In the genomic region with DNA sequence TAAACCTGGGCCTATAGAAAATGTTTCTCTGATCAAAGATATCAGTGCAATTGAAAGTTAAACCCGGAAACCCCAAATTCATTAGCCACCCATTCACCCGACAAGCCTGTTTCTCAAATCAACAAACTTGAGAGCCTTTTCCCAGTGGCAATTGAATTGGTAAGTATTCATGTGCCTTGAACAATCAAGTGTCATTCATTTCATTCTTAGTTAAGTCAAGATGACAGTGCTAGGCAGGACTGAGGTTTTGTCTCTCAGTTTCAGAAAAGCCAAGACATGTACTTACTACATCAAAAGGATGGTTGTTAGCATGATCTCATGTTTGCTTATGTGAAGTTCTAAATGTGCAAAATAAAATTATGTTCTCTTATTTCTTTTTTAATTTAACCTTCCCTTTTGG, we compare ENCODE assay signal across 2 cellular contexts.
TF ChIP-seq lines count a peak whose summit lies in the region.

No MANE protein-coding gene starts in this region.

TF ChIP-seq in GM23338, 12 proteins besides CTCF, POLR2A, EP300 and RAD21 (continued from another document):
- TF ChIP-seq ZNF462 (CRISPR knock-in tag; IDR thresholded peaks at IDR 0.05) = no peak
- TF ChIP-seq EZH2 (IDR thresholded peaks at IDR 0.05; ENCODE audit: low read depth, unreplicated experiment) = no peak
- TF ChIP-seq STAT1 (IDR thresholded peaks at IDR 0.05; ENCODE audit: unreplicated experiment) = no peak
- no peak for TF ChIP-seq POLR2AphosphoS5 (IDR thresholded peaks at IDR 0.05; ENCODE audit: low read depth)
- TF ChIP-seq ZNF331 (CRISPR knock-in tag; IDR thresholded peaks at IDR 0.05; ENCODE audit: low read depth) = no peak
- no peak for TF ChIP-seq JUNB (IDR thresholded peaks at IDR 0.05; ENCODE audit: unreplicated experiment)
- TF ChIP-seq, protein P1, sequence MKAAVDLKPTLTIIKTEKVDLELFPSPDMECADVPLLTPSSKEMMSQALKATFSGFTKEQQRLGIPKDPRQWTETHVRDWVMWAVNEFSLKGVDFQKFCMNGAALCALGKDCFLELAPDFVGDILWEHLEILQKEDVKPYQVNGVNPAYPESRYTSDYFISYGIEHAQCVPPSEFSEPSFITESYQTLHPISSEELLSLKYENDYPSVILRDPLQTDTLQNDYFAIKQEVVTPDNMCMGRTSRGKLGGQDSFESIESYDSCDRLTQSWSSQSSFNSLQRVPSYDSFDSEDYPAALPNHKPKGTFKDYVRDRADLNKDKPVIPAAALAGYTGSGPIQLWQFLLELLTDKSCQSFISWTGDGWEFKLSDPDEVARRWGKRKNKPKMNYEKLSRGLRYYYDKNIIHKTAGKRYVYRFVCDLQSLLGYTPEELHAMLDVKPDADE (IDR thresholded peaks at IDR 0.05) = no peak
- TF ChIP-seq CREB1 (CRISPR knock-in tag; IDR thresholded peaks at IDR 0.05; ENCODE audit: low read depth) = no peak
- no peak for TF ChIP-seq REST (IDR thresholded peaks at IDR 0.05; ENCODE audit: unreplicated experiment)
- no peak for TF ChIP-seq EZH2phosphoT487 (IDR thresholded peaks at IDR 0.05; ENCODE audit: unreplicated experiment)

TF ChIP-seq in WTC11, 78 proteins besides CTCF, POLR2A, EP300 and RAD21:
- TF ChIP-seq ZNF532 (CRISPR knock-in tag; IDR thresholded peaks at IDR 0.05; ENCODE audit: borderline replicate concordance) (no peak), ATF1 (CRISPR knock-in tag; IDR thresholded peaks at IDR 0.05) (no peak), ZNF138 (CRISPR knock-in tag; conservative IDR thresholded peaks at IDR 0.05) (no peak), TEAD1 (CRISPR knock-in tag; IDR thresholded peaks at IDR 0.05) (no peak), IRF1 (CRISPR knock-in tag; IDR thresholded peaks at IDR 0.05) (no peak), GABPB1 (CRISPR knock-in tag; IDR thresholded peaks at IDR 0.05) (no peak), SMAD3 (CRISPR knock-in tag; IDR thresholded peaks at IDR 0.05; ENCODE audit: borderline replicate concordance) (no peak), RELA (CRISPR knock-in tag; IDR thresholded peaks at IDR 0.05; ENCODE audit: borderline replicate concordance) (no peak), E2F4 (CRISPR knock-in tag; IDR thresholded peaks at IDR 0.05; ENCODE audit: borderline replicate concordance, low read depth) (no peak), ZNF416 (CRISPR knock-in tag; IDR thresholded peaks at IDR 0.05) (no peak), ZMAT4 (CRISPR knock-in tag; IDR thresholded peaks at IDR 0.05) (no peak), ATF2 (CRISPR knock-in tag; IDR thresholded peaks at IDR 0.05; ENCODE audit: borderline replicate concordance, low read depth) (no peak), EMX1 (CRISPR knock-in tag; IDR thresholded peaks at IDR 0.05) (no peak)
- TF ChIP-seq, protein P2, sequence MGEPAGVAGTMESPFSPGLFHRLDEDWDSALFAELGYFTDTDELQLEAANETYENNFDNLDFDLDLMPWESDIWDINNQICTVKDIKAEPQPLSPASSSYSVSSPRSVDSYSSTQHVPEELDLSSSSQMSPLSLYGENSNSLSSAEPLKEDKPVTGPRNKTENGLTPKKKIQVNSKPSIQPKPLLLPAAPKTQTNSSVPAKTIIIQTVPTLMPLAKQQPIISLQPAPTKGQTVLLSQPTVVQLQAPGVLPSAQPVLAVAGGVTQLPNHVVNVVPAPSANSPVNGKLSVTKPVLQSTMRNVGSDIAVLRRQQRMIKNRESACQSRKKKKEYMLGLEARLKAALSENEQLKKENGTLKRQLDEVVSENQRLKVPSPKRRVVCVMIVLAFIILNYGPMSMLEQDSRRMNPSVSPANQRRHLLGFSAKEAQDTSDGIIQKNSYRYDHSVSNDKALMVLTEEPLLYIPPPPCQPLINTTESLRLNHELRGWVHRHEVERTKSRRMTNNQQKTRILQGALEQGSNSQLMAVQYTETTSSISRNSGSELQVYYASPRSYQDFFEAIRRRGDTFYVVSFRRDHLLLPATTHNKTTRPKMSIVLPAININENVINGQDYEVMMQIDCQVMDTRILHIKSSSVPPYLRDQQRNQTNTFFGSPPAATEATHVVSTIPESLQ (CRISPR knock-in tag; IDR thresholded peaks at IDR 0.05) = no peak
- TF ChIP-seq, protein P3, sequence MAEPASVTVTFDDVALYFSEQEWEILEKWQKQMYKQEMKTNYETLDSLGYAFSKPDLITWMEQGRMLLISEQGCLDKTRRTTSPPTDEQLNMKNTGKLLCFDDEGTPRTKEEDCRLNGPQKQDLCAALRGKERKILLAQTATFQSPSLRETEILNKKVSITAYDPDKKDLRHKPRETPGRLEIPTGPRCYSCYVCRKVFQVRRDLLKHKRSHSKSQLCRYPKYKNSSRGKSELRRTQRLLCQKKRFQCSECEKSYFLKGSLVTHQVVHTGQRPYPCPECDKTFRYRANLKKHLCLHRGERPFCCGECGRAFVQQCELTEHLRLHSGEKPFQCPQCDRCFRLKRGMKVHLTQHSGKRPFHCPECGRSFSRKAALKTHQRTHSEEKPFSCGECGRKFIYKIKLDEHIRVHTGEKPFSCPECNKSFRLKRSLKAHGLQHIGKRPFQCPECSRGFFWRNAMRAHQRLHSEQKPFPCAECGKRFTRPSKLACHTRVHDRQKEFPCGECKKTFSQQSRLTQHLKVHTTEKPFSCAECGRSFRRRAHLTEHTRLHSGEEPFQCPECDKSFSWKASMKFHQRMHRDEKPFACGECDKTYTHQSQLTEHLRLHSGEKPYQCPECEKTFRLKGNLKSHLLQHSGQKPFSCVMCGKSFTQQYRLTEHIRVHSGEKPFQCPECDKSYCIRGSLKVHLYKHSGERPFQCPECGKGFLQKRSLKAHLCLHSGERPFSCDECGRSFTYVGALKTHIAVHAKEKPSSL (CRISPR knock-in tag; conservative IDR thresholded peaks at IDR 0.05) = no peak
- TF ChIP-seq, protein P4, sequence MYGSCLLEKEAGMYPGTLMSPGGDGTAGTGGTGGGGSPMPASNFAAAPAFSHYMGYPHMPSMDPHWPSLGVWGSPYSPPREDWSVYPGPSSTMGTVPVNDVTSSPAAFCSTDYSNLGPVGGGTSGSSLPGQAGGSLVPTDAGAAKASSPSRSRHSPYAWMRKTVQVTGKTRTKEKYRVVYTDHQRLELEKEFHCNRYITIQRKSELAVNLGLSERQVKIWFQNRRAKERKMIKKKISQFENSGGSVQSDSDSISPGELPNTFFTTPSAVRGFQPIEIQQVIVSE (CRISPR knock-in tag; IDR thresholded peaks at IDR 0.05; ENCODE audit: borderline replicate concordance) = no peak
- TF ChIP-seq, protein P5, sequence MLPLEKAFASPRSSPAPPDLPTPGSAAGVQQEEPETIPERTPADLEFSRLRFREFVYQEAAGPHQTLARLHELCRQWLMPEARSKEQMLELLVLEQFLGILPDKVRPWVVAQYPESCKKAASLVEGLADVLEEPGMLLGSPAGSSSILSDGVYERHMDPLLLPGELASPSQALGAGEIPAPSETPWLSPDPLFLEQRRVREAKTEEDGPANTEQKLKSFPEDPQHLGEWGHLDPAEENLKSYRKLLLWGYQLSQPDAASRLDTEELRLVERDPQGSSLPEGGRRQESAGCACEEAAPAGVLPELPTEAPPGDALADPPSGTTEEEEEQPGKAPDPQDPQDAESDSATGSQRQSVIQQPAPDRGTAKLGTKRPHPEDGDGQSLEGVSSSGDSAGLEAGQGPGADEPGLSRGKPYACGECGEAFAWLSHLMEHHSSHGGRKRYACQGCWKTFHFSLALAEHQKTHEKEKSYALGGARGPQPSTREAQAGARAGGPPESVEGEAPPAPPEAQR (CRISPR knock-in tag; IDR thresholded peaks at IDR 0.05) = no peak
